In the genomic region with DNA sequence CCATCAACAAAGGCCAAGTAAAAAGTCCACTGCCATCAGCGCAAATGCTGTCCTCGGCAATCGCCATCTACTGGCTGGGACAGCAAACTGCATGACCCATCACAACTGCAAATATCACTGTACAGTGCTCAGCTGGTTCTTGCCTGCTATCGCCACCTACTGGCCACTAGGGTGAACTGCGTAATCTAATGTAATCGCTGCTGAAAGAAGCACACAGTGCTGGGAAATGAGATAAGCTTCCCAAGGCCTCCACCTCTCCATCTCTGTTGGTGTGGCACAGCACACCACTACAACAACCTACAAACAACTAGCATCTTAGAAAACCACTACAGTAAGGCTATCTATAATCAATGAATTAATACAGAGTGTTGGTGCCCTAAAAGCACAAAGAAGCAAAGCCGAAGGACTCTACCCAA, we compare ENCODE assay signal across 8 cellular contexts.
A peak's percentile ranks its signal among the peaks of the same experiment; 100 is the strongest.
DNase-seq lines count a peak whose midpoint lies in the region; ATAC-seq and TF ChIP-seq lines count a peak whose summit lies in the region.

No MANE protein-coding gene starts in this region.

- TF ChIP-seq POLR2A in HCT116 (IDR thresholded peaks at IDR 0.05; ENCODE audit: borderline replicate concordance, extremely low read depth, insufficient read depth, insufficient read length): no peak

- no peaks in the 10 kb centered on the region for H3K79me2 ChIP-seq in HCT116 (ENCODE audit: insufficient read depth, low read length)

- no peaks in the 10 kb centered on the region for H3K4me1 ChIP-seq in HCT116 (ENCODE audit: control insufficient read depth in 1 of 2, insufficient read depth in 2 of 2, low read length in 2 of 2)
- H3K4me1 ChIP-seq in heart right ventricle: no peaks in the 10 kb centered on the region

- no peaks in the 10 kb centered on the region for H3K9me3 ChIP-seq in HCT116 (ENCODE audit: control insufficient read depth in 1 of 2, insufficient read depth in 1 of 2, low read depth in 1 of 2, low read length in 2 of 2)
- H3K9me3 ChIP-seq in heart right ventricle: no peaks in the 10 kb centered on the region

- H4K20me1 ChIP-seq in HCT116 (ENCODE audit: insufficient read depth): no peaks in the 10 kb centered on the region

- peak; percentile 57 for TF ChIP-seq RAD21 in HCT116 (IDR thresholded peaks at IDR 0.05; ENCODE audit: low read depth)

- TF ChIP-seq CTCF in GM12872 (IDR thresholded peaks at IDR 0.05; ENCODE audit: insufficient read depth, low read depth, low read length): peak; percentile 96
- peak; percentile 89 to 94 (median 90) for TF ChIP-seq CTCF in HCT116 (IDR thresholded peaks at IDR 0.05 in 2 of 3, conservative IDR thresholded peaks at IDR 0.05 in 1 of 3; ENCODE audit: borderline replicate concordance in 1 of 3, insufficient read depth in 1 of 3, low read depth in 2 of 3, low read length in 2 of 3)
- TF ChIP-seq CTCF in heart right ventricle (IDR thresholded peaks at IDR 0.05): peak; percentile 46 to 93 (median 75)

- H3K27me3 ChIP-seq in HCT116 (ENCODE audit: insufficient read depth, low read length): no peaks in the 10 kb centered on the region
- peaks cover 0 to 9% (median 0%) of the 10 kb centered on the region in 7 donors for H3K27me3 ChIP-seq in heart right ventricle

- ATAC-seq in HCT116 (peak; percentile 90), heart right ventricle (peak in 6 of 8 donors; percentile 28 to 79 (median 58))

- no peak overlapping the region for H3K4me2 ChIP-seq in HCT116 (ENCODE audit: low read length)

- WGBS in heart right ventricle, 2 donors: 18 to 21% methylated on average over 7 of the region's 7 CpGs

- DNase-seq in HCT116 (ENCODE audit: low read depth, low spot score): peak; percentile 36
- DNase-seq in M059J (ENCODE audit: low read depth): peak; percentile 61
- peak; percentile 13 to 44 for DNase-seq in SHP77 (lab: John Stamatoyannopoulos, UW)
- peak; percentile 36 for DNase-seq in activated naive CD4-positive, alpha-beta T cell treated with Interleukin-2 at 50 U/mL for 16 hours
- peak; percentile 13 to 17 for DNase-seq in heart right ventricle
- DNase-seq in retina: peak; percentile 57
- DNase-seq in epidermal melanocyte (ENCODE audit: insufficient read length, low spot score): no peak

- intact Hi-C loops in HCT116 (cut with micrococcal nuclease) (loop anchor here (5.0 kb wide), 1 partner anchor 440 kb away; no protein-coding TSS in a partner anchor), heart right ventricle (cut with DNase I) (loop anchor here in 2 of 10 donors (5.0 to 10.0 kb wide), 2 partner anchors 255 to 257 kb away; no protein-coding TSS in a partner anchor)

- CTCF ChIA-PET in HCT116 (lab: Charles Lee): interaction anchor here (0.7 to 1.7 kb wide), 8 partner anchors 9 to 780 kb away, joined by 3 to 8 read pairs (median 3); no protein-coding TSS in a partner anchor

- no peak overlapping the region for H3K9ac ChIP-seq in HCT116 (ENCODE audit: low read length)

- no TSS peak for BruUV-seq in HCT116 (replicated peaks; lab: Mats Ljungman, UMichigan)

- RAD21 ChIA-PET in HCT116 (lab: Charles Lee; ENCODE audit: low non-redundant PET in 1 of 2, low total read pairs in 2 of 2, uncharacterized antibody in 2 of 2, unreplicated experiment in 2 of 2): interaction anchor here in 1 of 2 experiments (0.6 kb wide), 1 partner anchor 260 kb away, joined by 4 read pairs; no protein-coding TSS in a partner anchor

- H3K27ac ChIP-seq in HCT116 (ENCODE audit: low read depth, low read length) (no peak overlapping the region), heart right ventricle (no peak overlapping the region)

- H3K36me3 ChIP-seq in HCT116 (ENCODE audit: control insufficient read depth in 1 of 2, insufficient read depth in 2 of 2, low read length in 2 of 2): no peaks in the 10 kb centered on the region
- no peaks in the 10 kb centered on the region for H3K36me3 ChIP-seq in heart right ventricle

- no peak overlapping the region for H2AFZ ChIP-seq in HCT116 (ENCODE audit: low read depth, low read length, poor library complexity, severe bottlenecking)

- POLR2A ChIA-PET in HCT116 (lab: Charles Lee): no interaction called here

- no peak overlapping the region for H3K4me3 ChIP-seq in HCT116 (replicated peaks in 1 of 2; ENCODE audit: low read depth in 1 of 2, low read length in 2 of 2)
- H3K4me3 ChIP-seq in heart right ventricle: no peak overlapping the region

- H3K9me2 ChIP-seq in HCT116 (ENCODE audit: insufficient read depth): no peaks in the 10 kb centered on the region

TF ChIP-seq in HCT116, 20 proteins besides CTCF, POLR2A, EP300 and RAD21:
- TF ChIP-seq EZH2 (IDR thresholded peaks at IDR 0.05): no peak
- TF ChIP-seq EZH2phosphoT487 (IDR thresholded peaks at IDR 0.05; ENCODE audit: borderline replicate concordance): no peak
- TF ChIP-seq, protein P1, sequence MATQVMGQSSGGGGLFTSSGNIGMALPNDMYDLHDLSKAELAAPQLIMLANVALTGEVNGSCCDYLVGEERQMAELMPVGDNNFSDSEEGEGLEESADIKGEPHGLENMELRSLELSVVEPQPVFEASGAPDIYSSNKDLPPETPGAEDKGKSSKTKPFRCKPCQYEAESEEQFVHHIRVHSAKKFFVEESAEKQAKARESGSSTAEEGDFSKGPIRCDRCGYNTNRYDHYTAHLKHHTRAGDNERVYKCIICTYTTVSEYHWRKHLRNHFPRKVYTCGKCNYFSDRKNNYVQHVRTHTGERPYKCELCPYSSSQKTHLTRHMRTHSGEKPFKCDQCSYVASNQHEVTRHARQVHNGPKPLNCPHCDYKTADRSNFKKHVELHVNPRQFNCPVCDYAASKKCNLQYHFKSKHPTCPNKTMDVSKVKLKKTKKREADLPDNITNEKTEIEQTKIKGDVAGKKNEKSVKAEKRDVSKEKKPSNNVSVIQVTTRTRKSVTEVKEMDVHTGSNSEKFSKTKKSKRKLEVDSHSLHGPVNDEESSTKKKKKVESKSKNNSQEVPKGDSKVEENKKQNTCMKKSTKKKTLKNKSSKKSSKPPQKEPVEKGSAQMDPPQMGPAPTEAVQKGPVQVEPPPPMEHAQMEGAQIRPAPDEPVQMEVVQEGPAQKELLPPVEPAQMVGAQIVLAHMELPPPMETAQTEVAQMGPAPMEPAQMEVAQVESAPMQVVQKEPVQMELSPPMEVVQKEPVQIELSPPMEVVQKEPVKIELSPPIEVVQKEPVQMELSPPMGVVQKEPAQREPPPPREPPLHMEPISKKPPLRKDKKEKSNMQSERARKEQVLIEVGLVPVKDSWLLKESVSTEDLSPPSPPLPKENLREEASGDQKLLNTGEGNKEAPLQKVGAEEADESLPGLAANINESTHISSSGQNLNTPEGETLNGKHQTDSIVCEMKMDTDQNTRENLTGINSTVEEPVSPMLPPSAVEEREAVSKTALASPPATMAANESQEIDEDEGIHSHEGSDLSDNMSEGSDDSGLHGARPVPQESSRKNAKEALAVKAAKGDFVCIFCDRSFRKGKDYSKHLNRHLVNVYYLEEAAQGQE (IDR thresholded peaks at IDR 0.05; ENCODE audit: low read depth): no peak
- TF ChIP-seq ZBTB33 (IDR thresholded peaks at IDR 0.05; ENCODE audit: extremely low read depth, insufficient replicate concordance, low read length): no peak
- no peak for TF ChIP-seq ZFX (IDR thresholded peaks at IDR 0.05)
- TF ChIP-seq POLR2AphosphoS5 (IDR thresholded peaks at IDR 0.05; ENCODE audit: low read depth, low read length): no peak
- TF ChIP-seq YY1 (IDR thresholded peaks at IDR 0.05; ENCODE audit: extremely low read depth, insufficient replicate concordance, low read depth, low read length): no peak
